11 cellular contexts compared by ENCODE assay signal in the genomic region with DNA sequence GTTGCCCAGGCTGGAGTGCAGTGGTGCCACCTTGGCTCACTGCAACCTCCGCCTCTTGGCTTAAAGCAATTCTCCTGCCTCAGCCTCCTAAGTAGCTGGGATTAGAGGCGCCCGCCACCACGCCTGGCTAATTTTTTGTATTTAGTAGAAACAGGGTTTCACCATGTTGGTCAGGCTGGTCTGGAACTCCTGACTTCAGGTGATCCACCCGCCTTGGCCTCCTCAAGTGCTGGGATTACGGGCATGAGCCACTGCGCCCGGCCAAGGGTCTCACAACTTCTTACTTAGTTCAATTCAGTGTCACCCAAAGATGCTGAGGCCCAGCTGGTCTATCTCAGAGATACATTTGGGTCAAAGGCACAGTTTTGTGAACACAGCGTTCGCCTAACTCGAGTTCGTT. TPM values are rescaled to one million over a fixed set of nuclear protein-coding genes. Genes with fewer than 3 reads are reported as not detected.
A peak's percentile ranks its signal among the peaks of the same experiment; 100 is the strongest.
DNase-seq lines count a peak whose midpoint lies in the region; ATAC-seq, FAIRE-seq and TF ChIP-seq lines count a peak whose summit lies in the region.
"Not testable (repeated sequence)": the region's sequence is repeated elsewhere in the genome, so short reads cannot be mapped to it uniquely, and the experiment has no call there.
"Had no signal": no experiment of that assay in that cellular context is flagged by ENCODE, and none has a peak within 500 bp of the region (broad histone marks: within the 10 kb centered on the region; RNA-seq: fewer than 3 reads in every experiment).

No MANE protein-coding gene starts in this region.

- not testable (repeated sequence) for H3K4me3 Mint-ChIP-seq in natural killer cell treated with Interleukin-12 subunit alpha and Interleukin-12 subunit beta and Interleukin-15 and Interleukin-18, amount 100 ng/mL, for 72 hours

- H3K4me3 ChIP-seq in BLaER1; kidney (ENCODE audit: low read length in 2 of 2); aorta (ENCODE audit: low read length in 2 of 2): not testable (repeated sequence)

- DNase-seq in activated effector memory CD4-positive, alpha-beta T cell treated with anti-CD3 and anti-CD28 coated beads, Interleukin-2, amount 50 U/mL, for 16 hours: peak; percentile 24
- peak; percentile 45 for DNase-seq in Right ventricle myocardium inferior (ENCODE audit: missing footprints)
- peak; percentile 25 for DNase-seq in kidney
- DNase-seq in natural killer cell treated with Interleukin-12 subunit alpha and Interleukin-12 subunit beta and Interleukin-15 and Interleukin-18, amount 100 ng/mL, for 72 hours (ENCODE audit: low spot score): peak; percentile 28
- DNase-seq in aorta: peak; percentile 9 to 68

- FAIRE-seq in kidney (lab: Jason Lieb, UNC): not testable (repeated sequence)

- not testable (repeated sequence) for H4K20me1 ChIP-seq in BLaER1

- H3K27ac Mint-ChIP-seq in natural killer cell treated with Interleukin-12 subunit alpha and Interleukin-12 subunit beta and Interleukin-15 and Interleukin-18, amount 100 ng/mL, for 72 hours: not testable (repeated sequence)

- H3K4me1 Mint-ChIP-seq in natural killer cell treated with Interleukin-12 subunit alpha and Interleukin-12 subunit beta and Interleukin-15 and Interleukin-18, amount 100 ng/mL, for 72 hours (ENCODE audit: low read depth in 2 of 2): not testable (repeated sequence)

- not testable (repeated sequence) for ATAC-seq in Right ventricle myocardium inferior; natural killer cell treated with Interleukin-12 subunit alpha and Interleukin-12 subunit beta and Interleukin-15 and Interleukin-18, amount 100 ng/mL, for 72 hours; aorta (ENCODE audit: low FRiP score)

- H3K27me3 ChIP-seq in BLaER1; aorta (ENCODE audit: control insufficient read depth in 1 of 2, insufficient read depth in 2 of 2, low read length in 1 of 2): not testable (repeated sequence)

- H3K9me3 Mint-ChIP-seq in natural killer cell treated with Interleukin-12 subunit alpha and Interleukin-12 subunit beta and Interleukin-15 and Interleukin-18, amount 100 ng/mL, for 72 hours: not testable (repeated sequence)

- H3K9me3 ChIP-seq in BLaER1: peaks cover 13% of the 10 kb centered on the region
- not testable (repeated sequence) for H3K9me3 ChIP-seq in kidney (ENCODE audit: control insufficient read depth in 1 of 2, low read length in 2 of 2); aorta (ENCODE audit: control insufficient read depth, low read length)

- peaks cover 12% of the 10 kb centered on the region for H3K36me3 Mint-ChIP-seq in natural killer cell treated with Interleukin-12 subunit alpha and Interleukin-12 subunit beta and Interleukin-15 and Interleukin-18, amount 100 ng/mL, for 72 hours

- TF ChIP-seq CTCF in kidney (IDR thresholded peaks at IDR 0.05; ENCODE audit: borderline replicate concordance, extremely low read depth, insufficient read depth): not testable (repeated sequence)

- WGBS in aorta, 2 donors: 97 to 98% methylated on average over 12 of the region's 12 CpGs

- peaks cover 52% of the 10 kb centered on the region for H3K4me1 ChIP-seq in BLaER1
- H3K4me1 ChIP-seq in kidney (ENCODE audit: control insufficient read depth in 1 of 2, insufficient read depth in 1 of 2, low read depth in 1 of 2, low read length in 2 of 2); aorta (ENCODE audit: control insufficient read depth in 1 of 2, insufficient read depth in 2 of 2, low read length in 2 of 2): not testable (repeated sequence)

- peak overlapping the region; percentile 56; the same call in 1 of the 2 replicates for H3K27ac ChIP-seq in BLaER1
- not testable (repeated sequence) for H3K27ac ChIP-seq in kidney (ENCODE audit: low read depth in 2 of 2, low read length in 2 of 2); aorta (ENCODE audit: low read depth in 1 of 2, low read length in 2 of 2)

- intact Hi-C loops in Right ventricle myocardium inferior (cut with DNase I); kidney (cut with DNase I): not testable (repeated sequence)
- intact Hi-C loops in aorta (cut with DNase I): loop anchor here in 1 of 2 donors (2.0 kb wide), 1 partner anchor 35 kb away; no protein-coding TSS in a partner anchor

- not testable (repeated sequence) for H3K36me3 ChIP-seq in BLaER1; kidney (ENCODE audit: control insufficient read depth in 1 of 2, insufficient read depth in 2 of 2, low read length in 2 of 2); aorta (ENCODE audit: control insufficient read depth in 1 of 2, insufficient read depth in 2 of 2, low read length in 1 of 2)

- H3K27me3 Mint-ChIP-seq in natural killer cell treated with Interleukin-12 subunit alpha and Interleukin-12 subunit beta and Interleukin-15 and Interleukin-18, amount 100 ng/mL, for 72 hours: peaks cover 0 to 14% of the 10 kb centered on the region in 2 donors

- peak overlapping the region; percentile 83 for H3K4me2 ChIP-seq in BLaER1

- not testable (repeated sequence) for H3K9ac ChIP-seq in BLaER1; kidney (ENCODE audit: low read length in 2 of 2)

RNA-seq across cellular contexts. Expression of gene ESPNL, which starts 15.6 kb away (rescaled TPM):
- total RNA-seq in Right ventricle myocardium inferior (not detected), kidney (2.7 TPM), aorta (not detected)
- polyA plus RNA-seq in kidney (ENCODE audit: insufficient read depth, low read depth, low replicate concordance) (0.28 TPM), aorta (under 1 TPM in 1 of 2 donors, not detected in 1; 0.20 TPM)
- total RNA-seq in natural killer cell treated with Interleukin-12 subunit alpha and Interleukin-12 subunit beta and Interleukin-15 and Interleukin-18, amount 100 ng/mL, for 72 hours: under 1 TPM in 1 of 2 donors, not detected in 1; 0.19 TPM
- total RNA-seq: CD4-positive, alpha-beta T cell; CD8-positive, alpha-beta memory T cell had no signal
- polyA plus RNA-seq: CD14-positive monocyte; CD8-positive, alpha-beta memory T cell had no signal

RNA-seq across cellular contexts. Expression of gene KLHL30, which starts 22.8 kb away (rescaled TPM):
- total RNA-seq in Right ventricle myocardium inferior (20.6 TPM), kidney (5.7 TPM), aorta (1 to 10 TPM; 8.8 to 9.0 TPM)
- polyA plus RNA-seq in kidney (ENCODE audit: insufficient read depth, low read depth, low replicate concordance) (0.24 TPM), aorta (1 to 10 TPM; 3.5 to 4.6 TPM)
- not detected for total RNA-seq in natural killer cell treated with Interleukin-12 subunit alpha and Interleukin-12 subunit beta and Interleukin-15 and Interleukin-18, amount 100 ng/mL, for 72 hours
- total RNA-seq: CD4-positive, alpha-beta T cell; CD8-positive, alpha-beta memory T cell; GM12878; H1 had no signal
- polyA plus RNA-seq: CD8-positive, alpha-beta memory T cell; H1 had no signal

RNA-seq across cellular contexts. Expression of gene ERFE, which starts 43.1 kb away (rescaled TPM):
- total RNA-seq in Right ventricle myocardium inferior: 0.51 TPM
- total RNA-seq in kidney: 61.4 TPM
- 1.6 TPM for polyA plus RNA-seq in kidney (ENCODE audit: insufficient read depth, low read depth, low replicate concordance)
- 1 to 10 TPM in 1 of 2 donors, under 1 TPM in 1; 0.20 to 3.8 TPM for total RNA-seq in natural killer cell treated with Interleukin-12 subunit alpha and Interleukin-12 subunit beta and Interleukin-15 and Interleukin-18, amount 100 ng/mL, for 72 hours
- 1 to 10 TPM in 1 of 2 donors, under 1 TPM in 1; 0.96 to 2.5 TPM for total RNA-seq in aorta
- 1 to 10 TPM in 1 of 2 donors, not detected in 1; 2.8 TPM for polyA plus RNA-seq in aorta
- total RNA-seq: CD4-positive, alpha-beta T cell; GM12878 had no signal
- polyA plus RNA-seq: CD14-positive monocyte; CD8-positive, alpha-beta memory T cell; GM12878 had no signal

RNA-seq across cellular contexts. Expression of gene SCLY, which starts 54.9 kb away (rescaled TPM):
- total RNA-seq in Right ventricle myocardium inferior: 10.8 TPM
- 18.3 TPM for total RNA-seq in kidney
- polyA plus RNA-seq in kidney (ENCODE audit: insufficient read depth, low read depth, low replicate concordance): 21.9 TPM
- total RNA-seq in natural killer cell treated with Interleukin-12 subunit alpha and Interleukin-12 subunit beta and Interleukin-15 and Interleukin-18, amount 100 ng/mL, for 72 hours: 10 to 100 TPM; 46.5 to 99.5 TPM
- total RNA-seq in aorta: 10 to 100 TPM; 14.1 to 15.4 TPM
- polyA plus RNA-seq in aorta: 10 to 100 TPM in 1 of 2 donors, 1 to 10 TPM in 1; 6.3 to 11.1 TPM

Comparison
In these comparisons a context has a peak if more than half of its experiments do, and no peak if none do; other contexts are left out.
1. RNA of gene ERFE, which starts 43.1 kb away (total RNA-seq): 61.4 TPM in kidney (single experiment); 0.20 to 3.8 TPM in natural killer cell treated with Interleukin-12 subunit alpha and Interleukin-12 subunit beta and Interleukin-15 and Interleukin-18, amount 100 ng/mL, for 72 hours, 0.96 to 2.5 TPM in aorta and 0.51 TPM in Right ventricle myocardium inferior (single experiment); every median in the first group is over 10 times any median in the second.
2. Peak in every context shown above with its lines, with median percentiles within 50 percentile points of each other: DNase-seq.